Comparison of ENCODE assay signal across 19 cellular contexts in genomic region chr2:20236496-20236895, GRCh38. TPM values are rescaled to one million over a fixed set of nuclear protein-coding genes. Genes with fewer than 3 reads are reported as not detected.
"Had no signal": no experiment of that assay in that cellular context is flagged by ENCODE, and none has a peak within 500 bp of the region (broad histone marks: within the 10 kb centered on the region; RNA-seq: fewer than 3 reads in every experiment).

No MANE protein-coding gene starts in this region.

- DNase-seq: activated CD4-positive, alpha-beta T cell treated with anti-CD3 and anti-CD28 coated beads for 1 hour; activated CD4-positive, alpha-beta T cell treated with anti-CD3 and anti-CD28 coated beads, Interleukin-2, amount 50 U/mL, for 48 hours; activated CD8-positive, alpha-beta memory T cell treated with anti-CD3 and anti-CD28 coated beads, Interleukin-2, amount 50 U/mL, for 4 hours; activated gamma-delta T cell; activated T-cell treated with anti-CD3 and anti-CD28 coated beads, Interleukin-2, amount 50 U/mL, for 72 hours; amniotic stem cell; central memory CD4-positive, alpha-beta T cell; gastrocnemius medialis; nucleus accumbens; retina; stimulated activated CD4-positive, alpha-beta T cell treated with anti-CD3 and anti-CD28 coated beads, Interleukin-4, amount 100 ng/mL, for 1 hour; stimulated activated naive B cell treated with anti-CD40 and anti-IgM and Interleukin-4, amounts not matched to agents 10 μg/mL and 1 μg/mL and 100 μg/mL, for 72 hours had no signal

- H3K27ac Mint-ChIP-seq: activated naive CD8-positive, alpha-beta T cell; activated T-cell treated with anti-CD3 and anti-CD28 coated beads, Interleukin-2, amount 50 U/mL, for 72 hours; stimulated activated naive B cell treated with anti-CD40 and anti-IgM and Interleukin-4, amounts not matched to agents 10 μg/mL and 1 μg/mL and 100 μg/mL, for 72 hours had no signal

- H3K4me3 Mint-ChIP-seq: activated naive CD8-positive, alpha-beta T cell; activated T-cell treated with anti-CD3 and anti-CD28 coated beads, Interleukin-2, amount 50 U/mL, for 72 hours; naive thymus-derived CD8-positive, alpha-beta T cell; stimulated activated naive B cell treated with anti-CD40 and anti-IgM and Interleukin-4, amounts not matched to agents 10 μg/mL and 1 μg/mL and 100 μg/mL, for 72 hours had no signal

- H3K4me1 ChIP-seq: gastrocnemius medialis, heart left ventricle had no signal

- H3K9me3 Mint-ChIP-seq: activated T-cell treated with anti-CD3 and anti-CD28 coated beads, Interleukin-2, amount 50 U/mL, for 72 hours had no signal

- H3K36me3 ChIP-seq: gastrocnemius medialis, heart left ventricle, tibial nerve had no signal

- H3K36me3 Mint-ChIP-seq: activated naive CD8-positive, alpha-beta T cell; naive thymus-derived CD8-positive, alpha-beta T cell had no signal

- H3K27me3 ChIP-seq: tibial nerve had no signal

- H3K27ac ChIP-seq: coronary artery, gastrocnemius medialis, heart left ventricle, tibial nerve, VCaP had no signal

- H3K4me3 ChIP-seq: coronary artery, gastrocnemius medialis, heart left ventricle, tibial nerve had no signal

RNA-seq across cellular contexts. Expression of gene SDC1, which starts 11.6 kb away (rescaled TPM):
- total RNA-seq: naive thymus-derived CD8-positive, alpha-beta T cell; T-helper 1 cell treated with Interleukin-12 subunit alpha and Interleukin-12 subunit beta and Interleukin-4 antibody, amounts not matched to agents 30 ng/mL and 1 ng/mL, for 36 hours had no signal
- polyA plus RNA-seq: naive thymus-derived CD8-positive, alpha-beta T cell had no signal
